21 cellular contexts compared by ENCODE assay signal in the genomic region with DNA sequence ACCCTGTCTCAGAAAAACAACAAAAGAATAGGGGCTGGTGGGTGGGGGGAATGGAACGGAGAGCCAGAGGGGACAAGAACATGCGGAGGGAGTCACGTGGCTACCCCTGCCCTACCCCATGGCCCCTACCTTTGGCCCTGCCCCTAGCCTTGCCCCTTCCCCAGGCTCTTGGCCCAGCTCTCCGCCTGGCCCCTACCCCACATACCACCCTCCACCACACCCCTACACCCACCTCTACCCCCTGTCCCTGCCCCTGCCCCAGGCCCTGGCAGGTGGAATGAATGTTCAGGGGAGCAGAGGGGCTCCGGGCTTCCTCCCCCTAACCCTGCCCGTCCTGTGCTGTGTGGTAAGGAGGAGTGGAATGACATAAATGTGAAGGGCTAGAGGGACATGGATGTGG.
"Had no signal": no experiment of that assay in that cellular context is flagged by ENCODE, and none has a peak within 500 bp of the region (broad histone marks: within the 10 kb centered on the region; RNA-seq: fewer than 3 reads in every experiment).

No MANE protein-coding gene starts in this region.

- H3K36me3 Mint-ChIP-seq: activated naive CD8-positive, alpha-beta T cell; naive thymus-derived CD8-positive, alpha-beta T cell; T-cell had no signal

- H3K27me3 ChIP-seq: heart right ventricle, right atrium auricular region, upper lobe of right lung had no signal

- H3K27ac Mint-ChIP-seq: activated naive CD8-positive, alpha-beta T cell; activated T-cell treated with anti-CD3 and anti-CD28 coated beads, Interleukin-2, amount 50 U/mL, for 24 hours; activated T-helper 2 cell treated with anti-CD3 and anti-CD28 coated beads, Interferon-gamma antibody, Interleukin-2, Interleukin-4, amounts not matched to agents 10 μg/mL and 5 μg/mL and 100 μg/mL, durations not matched to agents 14 hours and 24 hours and 36 hours; T-cell; T-helper 2 cell treated with Interferon-gamma antibody and Interleukin-4, amounts not matched to agents 5 μg/mL and 100 μg/mL, for 36 hours had no signal

- ATAC-seq: heart right ventricle; left lobe of liver; naive thymus-derived CD8-positive, alpha-beta T cell; T-cell; upper lobe of right lung had no signal

- H3K27me3 Mint-ChIP-seq: activated T-cell treated with anti-CD3 and anti-CD28 coated beads, Interleukin-2, amount 50 U/mL, for 24 hours had no signal

- H3K27ac ChIP-seq: heart right ventricle, prostate gland, right atrium auricular region, upper lobe of right lung, VCaP had no signal

- H3K9me3 Mint-ChIP-seq: activated T-cell treated with anti-CD3 and anti-CD28 coated beads, Interleukin-2, amount 50 U/mL, for 24 hours; activated T-helper 2 cell treated with anti-CD3 and anti-CD28 coated beads, Interferon-gamma antibody, Interleukin-2, Interleukin-4, amounts not matched to agents 10 μg/mL and 5 μg/mL and 100 μg/mL, durations not matched to agents 14 hours and 24 hours and 36 hours; naive thymus-derived CD8-positive, alpha-beta T cell; T-cell; T-helper 2 cell treated with Interferon-gamma antibody and Interleukin-4, amounts not matched to agents 5 μg/mL and 100 μg/mL, for 36 hours had no signal

- H3K4me3 ChIP-seq: heart right ventricle, lung, prostate gland, right atrium auricular region, upper lobe of right lung had no signal

- H3K36me3 ChIP-seq: heart right ventricle, prostate gland, right atrium auricular region, upper lobe of right lung had no signal

- H3K4me3 Mint-ChIP-seq: activated naive CD8-positive, alpha-beta T cell; activated T-cell treated with anti-CD3 and anti-CD28 coated beads, Interleukin-2, amount 50 U/mL, for 24 hours; naive thymus-derived CD8-positive, alpha-beta T cell; T-cell; T-helper 2 cell treated with Interferon-gamma antibody and Interleukin-4, amounts not matched to agents 5 μg/mL and 100 μg/mL, for 36 hours had no signal

- H3K9me3 ChIP-seq: heart right ventricle, prostate gland, right atrium auricular region, upper lobe of right lung had no signal

- DNase-seq: activated CD4-positive, alpha-beta T cell treated with anti-CD3 and anti-CD28 coated beads for 1 hour; activated CD4-positive, alpha-beta T cell treated with anti-CD3 and anti-CD28 coated beads, Interleukin-2, amount 50 U/mL, for 4 hours; activated CD8-positive, alpha-beta memory T cell treated with anti-CD3 and anti-CD28 coated beads for 24 hours; activated CD8-positive, alpha-beta memory T cell treated with anti-CD3 and anti-CD28 coated beads, Interleukin-2, amount 50 U/mL, for 4 hours; activated naive CD4-positive, alpha-beta T cell; activated T-cell treated with anti-CD3 and anti-CD28 coated beads, Interleukin-2, amount 50 U/mL, for 24 hours; cortex of kidney; islet precursor cell; stimulated activated CD4-positive, alpha-beta T cell treated with anti-CD3 and anti-CD28 coated beads, Interleukin-1b, Interleukin-23, amount 100 ng/mL, for 48 hours; T-cell; upper lobe of right lung had no signal
